In the genomic region with DNA sequence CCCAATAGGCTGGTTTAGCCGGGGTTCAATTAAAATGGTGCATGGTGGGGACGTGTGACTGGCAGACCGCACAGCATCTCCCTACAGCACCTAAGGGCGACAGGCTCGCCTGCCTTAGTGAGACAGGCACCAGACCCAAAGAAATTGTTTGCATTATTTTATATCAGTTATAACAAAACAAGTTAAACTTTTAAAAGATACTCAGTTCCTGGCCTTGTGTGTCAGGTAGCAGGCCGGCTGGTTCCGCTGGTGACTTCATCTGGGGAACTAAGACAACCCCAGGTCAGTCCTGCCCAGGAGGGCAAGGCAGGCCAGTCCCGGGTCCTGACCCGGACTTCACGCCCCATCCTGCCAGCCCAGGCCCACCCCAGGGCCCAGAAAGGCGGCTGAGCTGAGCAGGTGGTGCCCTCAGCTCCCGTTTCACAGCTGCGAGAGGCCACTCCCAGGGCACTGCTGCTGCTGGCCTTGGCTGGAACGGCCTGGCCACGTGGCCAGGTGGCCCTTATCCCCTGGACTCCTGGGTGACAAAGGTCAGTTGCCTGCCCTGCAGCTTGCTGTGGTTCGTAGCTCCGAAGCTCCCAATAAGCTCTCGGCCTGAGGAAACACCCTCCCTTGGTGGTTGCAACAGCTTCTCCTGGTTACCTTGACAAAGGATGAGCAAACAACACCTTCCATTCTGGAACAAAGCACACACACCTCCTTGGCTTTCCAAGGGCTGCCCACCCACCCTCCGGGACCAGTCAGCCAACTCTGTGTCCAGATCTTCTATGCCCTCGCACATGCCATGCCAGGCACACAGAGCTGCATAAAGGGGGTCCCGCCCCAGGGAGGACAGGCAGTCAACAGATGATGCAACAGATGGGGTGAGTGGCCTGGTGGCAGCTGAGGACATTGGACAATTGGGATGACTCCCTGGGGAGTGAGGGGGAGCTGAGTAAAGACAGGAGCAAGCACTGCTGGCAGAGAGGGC, we compare ENCODE assay signal across 1 cellular context.
TF ChIP-seq lines count a peak whose summit lies in the region.

No MANE protein-coding gene starts in this region.

TF ChIP-seq in HepG2, 621 proteins besides CTCF, POLR2A, EP300 and RAD21 (continued from another document and continues in another):
- TF ChIP-seq, protein P1, sequence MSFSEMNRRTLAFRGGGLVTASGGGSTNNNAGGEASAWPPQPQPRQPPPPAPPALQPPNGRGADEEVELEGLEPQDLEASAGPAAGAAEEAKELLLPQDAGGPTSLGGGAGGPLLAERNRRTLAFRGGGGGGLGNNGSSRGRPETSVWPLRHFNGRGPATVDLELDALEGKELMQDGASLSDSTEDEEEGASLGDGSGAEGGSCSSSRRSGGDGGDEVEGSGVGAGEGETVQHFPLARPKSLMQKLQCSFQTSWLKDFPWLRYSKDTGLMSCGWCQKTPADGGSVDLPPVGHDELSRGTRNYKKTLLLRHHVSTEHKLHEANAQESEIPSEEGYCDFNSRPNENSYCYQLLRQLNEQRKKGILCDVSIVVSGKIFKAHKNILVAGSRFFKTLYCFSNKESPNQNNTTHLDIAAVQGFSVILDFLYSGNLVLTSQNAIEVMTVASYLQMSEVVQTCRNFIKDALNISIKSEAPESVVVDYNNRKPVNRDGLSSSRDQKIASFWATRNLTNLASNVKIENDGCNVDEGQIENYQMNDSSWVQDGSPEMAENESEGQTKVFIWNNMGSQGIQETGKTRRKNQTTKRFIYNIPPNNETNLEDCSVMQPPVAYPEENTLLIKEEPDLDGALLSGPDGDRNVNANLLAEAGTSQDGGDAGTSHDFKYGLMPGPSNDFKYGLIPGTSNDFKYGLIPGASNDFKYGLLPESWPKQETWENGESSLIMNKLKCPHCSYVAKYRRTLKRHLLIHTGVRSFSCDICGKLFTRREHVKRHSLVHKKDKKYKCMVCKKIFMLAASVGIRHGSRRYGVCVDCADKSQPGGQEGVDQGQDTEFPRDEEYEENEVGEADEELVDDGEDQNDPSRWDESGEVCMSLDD (CRISPR knock-in tag; IDR thresholded peaks at IDR 0.05; ENCODE audit: borderline replicate concordance), result no peak
- TF ChIP-seq ZSCAN5A (CRISPR knock-in tag; IDR thresholded peaks at IDR 0.05; ENCODE audit: borderline replicate concordance) (peak; percentile 47; the same call in 1 of the 2 replicates), HIVEP1 (CRISPR knock-in tag; IDR thresholded peaks at IDR 0.05) (peak; percentile 99), ZFP36L1 (CRISPR knock-in tag; IDR thresholded peaks at IDR 0.05) (peak; percentile 99), ZBTB42 (CRISPR knock-in tag; IDR thresholded peaks at IDR 0.05) (peak; percentile 97), ZNF83 (CRISPR knock-in tag; IDR thresholded peaks at IDR 0.05; ENCODE audit: borderline replicate concordance) (peak; percentile 98), ZNF296 (CRISPR knock-in tag; conservative IDR thresholded peaks at IDR 0.05) (peak; percentile 99), ZSCAN9 (CRISPR knock-in tag; IDR thresholded peaks at IDR 0.05; ENCODE audit: borderline replicate concordance) (peak; percentile 98), ZNF17 (CRISPR knock-in tag; IDR thresholded peaks at IDR 0.05) (peak; percentile 88; the same call in 1 of the 2 replicates), SETDB1 (CRISPR knock-in tag; IDR thresholded peaks at IDR 0.05; ENCODE audit: borderline replicate concordance) (peak; percentile 60; the same call in 1 of the 2 replicates), CBX2 (IDR thresholded peaks at IDR 0.05; ENCODE audit: low read depth, low read length) (no peak), CBX2 (CRISPR knock-in tag; IDR thresholded peaks at IDR 0.05; ENCODE audit: low read depth) (peak; percentile 96; the same call in 1 of the 2 replicates), MAFF (IDR thresholded peaks at IDR 0.05; ENCODE audit: low read depth, low read length) (no peak), CREB3 (CRISPR knock-in tag; IDR thresholded peaks at IDR 0.05) (no peak), ARNT (IDR thresholded peaks at IDR 0.05) (no peak), PCBP2 (optimal IDR thresholded peaks at IDR 0.05; ENCODE audit: low read depth, low read length, poor library complexity, severe bottlenecking) (no peak), SALL1 (CRISPR knock-in tag; IDR thresholded peaks at IDR 0.05) (peak; percentile 99), PCBP1 (IDR thresholded peaks at IDR 0.05; ENCODE audit: borderline replicate concordance, low read depth, low read length) (no peak), CHCHD3 (CRISPR knock-in tag; IDR thresholded peaks at IDR 0.05) (no peak), BATF2 (CRISPR knock-in tag; IDR thresholded peaks at IDR 0.05) (peak; percentile 96), MED8 (CRISPR knock-in tag; IDR thresholded peaks at IDR 0.05; ENCODE audit: insufficient replicate concordance) (peak; percentile 97), ATRX (CRISPR knock-in tag; IDR thresholded peaks at IDR 0.05; ENCODE audit: borderline replicate concordance) (no peak), SMARCE1 (IDR thresholded peaks at IDR 0.05; ENCODE audit: borderline replicate concordance) (no peak), ZNF567 (CRISPR knock-in tag; IDR thresholded peaks at IDR 0.05; ENCODE audit: borderline replicate concordance) (peak; percentile 71; the same call in 1 of the 2 replicates), BCL3 (CRISPR knock-in tag; IDR thresholded peaks at IDR 0.05) (peak; percentile 94), RFX5 (IDR thresholded peaks at IDR 0.05; ENCODE audit: low read depth, low read length) (0 out of 2 replicates have a peak, but pooled peaks have one; percentile 1), ZNF576 (CRISPR knock-in tag; IDR thresholded peaks at IDR 0.05) (peak; percentile 91; the same call in 1 of the 2 replicates)
- TF ChIP-seq, protein P2, sequence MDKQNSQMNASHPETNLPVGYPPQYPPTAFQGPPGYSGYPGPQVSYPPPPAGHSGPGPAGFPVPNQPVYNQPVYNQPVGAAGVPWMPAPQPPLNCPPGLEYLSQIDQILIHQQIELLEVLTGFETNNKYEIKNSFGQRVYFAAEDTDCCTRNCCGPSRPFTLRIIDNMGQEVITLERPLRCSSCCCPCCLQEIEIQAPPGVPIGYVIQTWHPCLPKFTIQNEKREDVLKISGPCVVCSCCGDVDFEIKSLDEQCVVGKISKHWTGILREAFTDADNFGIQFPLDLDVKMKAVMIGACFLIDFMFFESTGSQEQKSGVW (CRISPR knock-in tag; IDR thresholded peaks at IDR 0.05; ENCODE audit: borderline replicate concordance), result 0 out of 2 replicates have a peak, but pooled peaks have one; percentile 84
- TF ChIP-seq, protein P3, sequence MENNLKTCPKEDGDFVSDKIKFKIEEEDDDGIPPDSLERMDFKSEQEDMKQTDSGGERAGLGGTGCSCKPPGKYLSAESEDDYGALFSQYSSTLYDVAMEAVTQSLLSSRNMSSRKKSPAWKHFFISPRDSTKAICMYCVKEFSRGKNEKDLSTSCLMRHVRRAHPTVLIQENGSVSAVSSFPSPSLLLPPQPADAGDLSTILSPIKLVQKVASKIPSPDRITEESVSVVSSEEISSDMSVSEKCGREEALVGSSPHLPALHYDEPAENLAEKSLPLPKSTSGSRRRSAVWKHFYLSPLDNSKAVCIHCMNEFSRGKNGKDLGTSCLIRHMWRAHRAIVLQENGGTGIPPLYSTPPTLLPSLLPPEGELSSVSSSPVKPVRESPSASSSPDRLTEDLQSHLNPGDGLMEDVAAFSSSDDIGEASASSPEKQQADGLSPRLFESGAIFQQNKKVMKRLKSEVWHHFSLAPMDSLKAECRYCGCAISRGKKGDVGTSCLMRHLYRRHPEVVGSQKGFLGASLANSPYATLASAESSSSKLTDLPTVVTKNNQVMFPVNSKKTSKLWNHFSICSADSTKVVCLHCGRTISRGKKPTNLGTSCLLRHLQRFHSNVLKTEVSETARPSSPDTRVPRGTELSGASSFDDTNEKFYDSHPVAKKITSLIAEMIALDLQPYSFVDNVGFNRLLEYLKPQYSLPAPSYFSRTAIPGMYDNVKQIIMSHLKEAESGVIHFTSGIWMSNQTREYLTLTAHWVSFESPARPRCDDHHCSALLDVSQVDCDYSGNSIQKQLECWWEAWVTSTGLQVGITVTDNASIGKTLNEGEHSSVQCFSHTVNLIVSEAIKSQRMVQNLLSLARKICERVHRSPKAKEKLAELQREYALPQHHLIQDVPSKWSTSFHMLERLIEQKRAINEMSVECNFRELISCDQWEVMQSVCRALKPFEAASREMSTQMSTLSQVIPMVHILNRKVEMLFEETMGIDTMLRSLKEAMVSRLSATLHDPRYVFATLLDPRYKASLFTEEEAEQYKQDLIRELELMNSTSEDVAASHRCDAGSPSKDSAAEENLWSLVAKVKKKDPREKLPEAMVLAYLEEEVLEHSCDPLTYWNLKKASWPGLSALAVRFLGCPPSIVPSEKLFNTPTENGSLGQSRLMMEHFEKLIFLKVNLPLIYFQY (CRISPR knock-in tag; IDR thresholded peaks at IDR 0.05; ENCODE audit: borderline replicate concordance), result peak; percentile 98
- TF ChIP-seq, protein P4, sequence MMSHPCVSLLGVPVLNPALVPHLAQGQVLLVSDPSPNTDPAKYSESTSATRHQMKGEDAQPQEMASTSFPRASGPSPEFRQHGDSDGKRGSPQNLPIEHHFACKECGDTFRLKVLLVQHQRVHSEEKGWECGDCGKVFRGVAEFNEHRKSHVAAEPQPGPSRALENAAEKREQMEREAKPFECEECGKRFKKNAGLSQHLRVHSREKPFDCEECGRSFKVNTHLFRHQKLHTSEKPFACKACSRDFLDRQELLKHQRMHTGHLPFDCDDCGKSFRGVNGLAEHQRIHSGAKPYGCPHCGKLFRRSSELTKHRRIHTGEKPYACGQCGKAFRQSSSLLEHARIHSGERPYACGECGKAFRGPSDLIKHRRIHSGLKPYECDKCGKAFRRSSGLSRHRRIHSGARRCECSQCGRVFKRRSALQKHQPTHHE (CRISPR knock-in tag; IDR thresholded peaks at IDR 0.05; ENCODE audit: borderline replicate concordance), result peak; percentile 73; the same call in 1 of the 2 replicates
- TF ChIP-seq, protein P5, sequence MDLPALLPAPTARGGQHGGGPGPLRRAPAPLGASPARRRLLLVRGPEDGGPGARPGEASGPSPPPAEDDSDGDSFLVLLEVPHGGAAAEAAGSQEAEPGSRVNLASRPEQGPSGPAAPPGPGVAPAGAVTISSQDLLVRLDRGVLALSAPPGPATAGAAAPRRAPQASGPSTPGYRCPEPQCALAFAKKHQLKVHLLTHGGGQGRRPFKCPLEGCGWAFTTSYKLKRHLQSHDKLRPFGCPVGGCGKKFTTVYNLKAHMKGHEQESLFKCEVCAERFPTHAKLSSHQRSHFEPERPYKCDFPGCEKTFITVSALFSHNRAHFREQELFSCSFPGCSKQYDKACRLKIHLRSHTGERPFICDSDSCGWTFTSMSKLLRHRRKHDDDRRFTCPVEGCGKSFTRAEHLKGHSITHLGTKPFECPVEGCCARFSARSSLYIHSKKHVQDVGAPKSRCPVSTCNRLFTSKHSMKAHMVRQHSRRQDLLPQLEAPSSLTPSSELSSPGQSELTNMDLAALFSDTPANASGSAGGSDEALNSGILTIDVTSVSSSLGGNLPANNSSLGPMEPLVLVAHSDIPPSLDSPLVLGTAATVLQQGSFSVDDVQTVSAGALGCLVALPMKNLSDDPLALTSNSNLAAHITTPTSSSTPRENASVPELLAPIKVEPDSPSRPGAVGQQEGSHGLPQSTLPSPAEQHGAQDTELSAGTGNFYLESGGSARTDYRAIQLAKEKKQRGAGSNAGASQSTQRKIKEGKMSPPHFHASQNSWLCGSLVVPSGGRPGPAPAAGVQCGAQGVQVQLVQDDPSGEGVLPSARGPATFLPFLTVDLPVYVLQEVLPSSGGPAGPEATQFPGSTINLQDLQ (CRISPR knock-in tag; IDR thresholded peaks at IDR 0.05), result no peak; the same call in none of the 2 replicates
- TF ChIP-seq, protein P6, sequence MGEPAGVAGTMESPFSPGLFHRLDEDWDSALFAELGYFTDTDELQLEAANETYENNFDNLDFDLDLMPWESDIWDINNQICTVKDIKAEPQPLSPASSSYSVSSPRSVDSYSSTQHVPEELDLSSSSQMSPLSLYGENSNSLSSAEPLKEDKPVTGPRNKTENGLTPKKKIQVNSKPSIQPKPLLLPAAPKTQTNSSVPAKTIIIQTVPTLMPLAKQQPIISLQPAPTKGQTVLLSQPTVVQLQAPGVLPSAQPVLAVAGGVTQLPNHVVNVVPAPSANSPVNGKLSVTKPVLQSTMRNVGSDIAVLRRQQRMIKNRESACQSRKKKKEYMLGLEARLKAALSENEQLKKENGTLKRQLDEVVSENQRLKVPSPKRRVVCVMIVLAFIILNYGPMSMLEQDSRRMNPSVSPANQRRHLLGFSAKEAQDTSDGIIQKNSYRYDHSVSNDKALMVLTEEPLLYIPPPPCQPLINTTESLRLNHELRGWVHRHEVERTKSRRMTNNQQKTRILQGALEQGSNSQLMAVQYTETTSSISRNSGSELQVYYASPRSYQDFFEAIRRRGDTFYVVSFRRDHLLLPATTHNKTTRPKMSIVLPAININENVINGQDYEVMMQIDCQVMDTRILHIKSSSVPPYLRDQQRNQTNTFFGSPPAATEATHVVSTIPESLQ (CRISPR knock-in tag; conservative IDR thresholded peaks at IDR 0.05), result no peak
